Comparison of ENCODE assay signal across 11 cellular contexts in genomic region chr19:32351807-32352630, GRCh38. TPM values are rescaled to one million over a fixed set of nuclear protein-coding genes. Genes with fewer than 3 reads are reported as not detected.
DNase-seq lines count a peak whose midpoint lies in the region; ATAC-seq and TF ChIP-seq lines count a peak whose summit lies in the region.
"Had no signal": no experiment of that assay in that cellular context is flagged by ENCODE, and none has a peak within 500 bp of the region (broad histone marks: within the 10 kb centered on the region; RNA-seq: fewer than 3 reads in every experiment).

No MANE protein-coding gene starts in this region.

- no peak for TF ChIP-seq POLR2A in stomach (IDR thresholded peaks at IDR 0.05)

- H3K36me3 ChIP-seq in SJSA1 (peaks cover 82% of the 10 kb centered on the region), fibroblast of lung (ENCODE audit: control insufficient read depth, insufficient read depth, low read length) (peaks cover 22% of the 10 kb centered on the region), stomach (peaks cover 21 to 71% (median 61%) of the 10 kb centered on the region in 4 donors)

- intact Hi-C loops in stomach (cut with DNase I; ENCODE audit: low total_unique reads), result no loop called here

- peaks cover 25 to 57% of the 10 kb centered on the region in 2 donors for H3K36me3 Mint-ChIP-seq in activated T-cell treated with anti-CD3 and anti-CD28 coated beads, Interleukin-2, amount 50 U/mL, for 72 hours (ENCODE audit: insufficient read depth in 2 of 2)

- H3K79me2 ChIP-seq in fibroblast of lung (ENCODE audit: control insufficient read depth, insufficient read depth, low read length), result peaks cover 46% of the 10 kb centered on the region

- H3K9me3 Mint-ChIP-seq in activated T-cell treated with anti-CD3 and anti-CD28 coated beads, Interleukin-2, amount 50 U/mL, for 72 hours, result no peaks in the 10 kb centered on the region

- H3K27me3 ChIP-seq in SJSA1 (replicated peaks), result no peaks in the 10 kb centered on the region
- no peaks in the 10 kb centered on the region for H3K27me3 ChIP-seq in fibroblast of lung (ENCODE audit: control insufficient read depth, insufficient read depth, low read length)
- no peaks in the 10 kb centered on the region for H3K27me3 ChIP-seq in stomach
- H3K27me3 ChIP-seq: body of pancreas had no signal

- ATAC-seq in activated T-cell treated with anti-CD3 and anti-CD28 coated beads, Interleukin-2, amount 50 U/mL, for 72 hours (replicated peaks in 1 of 2), result no peak
- ATAC-seq in HG02623 (IDR thresholded peaks at IDR 0.05; ENCODE audit: unreplicated experiment), result no peak

- no peak overlapping the region for H3K9ac ChIP-seq in fibroblast of lung (ENCODE audit: insufficient read depth, low read length)

- H3K27ac ChIP-seq in SJSA1, result peak overlapping the region; percentile 75
- peak overlapping the region; percentile 49 for H3K27ac ChIP-seq in fibroblast of lung (ENCODE audit: insufficient read depth, low read length)
- peak overlapping the region in 4 of 5 donors; percentile 13 to 78 (median 39) for H3K27ac ChIP-seq in stomach

- WGBS in stomach, 5 donors, result 55 to 70% (median 61%) methylated on average over 2 of the region's 2 CpGs

- H3K4me1 Mint-ChIP-seq in activated T-cell treated with anti-CD3 and anti-CD28 coated beads, Interleukin-2, amount 50 U/mL, for 72 hours (ENCODE audit: low read depth), result peaks cover 62% of the 10 kb centered on the region

- H3K9me3 ChIP-seq in SJSA1 (replicated peaks) (no peaks in the 10 kb centered on the region), fibroblast of lung (ENCODE audit: control insufficient read depth, insufficient read depth, low read depth, low read length) (no peaks in the 10 kb centered on the region), stomach (no peaks in the 10 kb centered on the region)
- H3K9me3 ChIP-seq: body of pancreas had no signal

- H3K27me3 Mint-ChIP-seq in activated T-cell treated with anti-CD3 and anti-CD28 coated beads, Interleukin-2, amount 50 U/mL, for 72 hours (ENCODE audit: low read depth), result no peaks in the 10 kb centered on the region

- H4K20me1 ChIP-seq in fibroblast of lung (ENCODE audit: control insufficient read depth, extremely low read depth, insufficient read depth, low read length), result peaks cover 1% of the 10 kb centered on the region

- H3K4me2 ChIP-seq in fibroblast of lung (ENCODE audit: extremely low read depth, insufficient read depth, low read length), result peak overlapping the region; percentile 86

- TF ChIP-seq CTCF in fibroblast of lung (conservative IDR thresholded peaks at IDR 0.05 in 1 of 2, IDR thresholded peaks at IDR 0.05 in 1 of 2; ENCODE audit: low read depth in 1 of 2, low read length in 2 of 2), result no peak
- TF ChIP-seq CTCF in stomach (IDR thresholded peaks at IDR 0.05), result no peak

- H3K27ac Mint-ChIP-seq in activated T-cell treated with anti-CD3 and anti-CD28 coated beads, Interleukin-2, amount 50 U/mL, for 72 hours, result peak overlapping the region; percentile 73

- H3K4me3 Mint-ChIP-seq in activated T-cell treated with anti-CD3 and anti-CD28 coated beads, Interleukin-2, amount 50 U/mL, for 72 hours, result peak overlapping the region in 1 of 2 donors; percentile 44

- DNase-seq in activated T-cell treated with anti-CD3 and anti-CD28 coated beads, Interleukin-2, amount 50 U/mL, for 72 hours, result no peak
- no peak for DNase-seq in activated T-cell treated with anti-CD3 and anti-CD28 coated beads, Interleukin-2, amount 50 U/mL, for 1 hour
- DNase-seq in SJSA1 (ENCODE audit: low read depth in 1 of 2, low spot score in 2 of 2) (peak in 1 of 2 experiments; percentile 50), fibroblast of lung (ENCODE audit: low read depth in 2 of 2) (peak; percentile 70 to 72), stomach (no peak), NCI-H1694 (lab: John Stamatoyannopoulos, UW) (no peak), NCI-H1417 treated with DMSO at 0.1 percent for 48 hours (lab: John Stamatoyannopoulos, UW) (no peak)
- DNase-seq: NCI-H146, right cardiac atrium had no signal

- H3K4me1 ChIP-seq in SJSA1 (replicated peaks) (peaks cover 40% of the 10 kb centered on the region), fibroblast of lung (ENCODE audit: control insufficient read depth, extremely low read depth, insufficient read depth, low read length) (peaks cover 26% of the 10 kb centered on the region), stomach (peaks cover 33 to 82% (median 56%) of the 10 kb centered on the region in 4 donors)

- no peak overlapping the region for H3K4me3 ChIP-seq in SJSA1
- H3K4me3 ChIP-seq in fibroblast of lung (replicated peaks in 1 of 4; ENCODE audit: control extremely low read depth in 1 of 4, insufficient read depth in 1 of 4, low read depth in 3 of 4, low read length in 4 of 4), result peak overlapping the region in 3 of 4 experiments; percentile 15 to 25 (median 24)
- no peak overlapping the region for H3K4me3 ChIP-seq in stomach
- H3K4me3 ChIP-seq: body of pancreas had no signal

- no peak for TF ChIP-seq EP300 in stomach (IDR thresholded peaks at IDR 0.05)

- no peak overlapping the region for H2AFZ ChIP-seq in fibroblast of lung (ENCODE audit: low read length)

RNA-seq across cellular contexts. Expression of gene ZNF507, which starts 6.6 kb away (rescaled TPM):
- total RNA-seq in activated T-cell treated with anti-CD3 and anti-CD28 coated beads, Interleukin-2, amount 50 U/mL, for 72 hours, result 10 to 100 TPM; 22.3 to 26.2 TPM
- total RNA-seq in SJSA1 (2014; rRNA removed; shearing (Covaris generic)), result 7.0 and 8.1 TPM in 2 replicates
- total RNA-seq in fibroblast of lung, result 11.3 and 12.1 TPM in 2 replicates
- 15.6 and 17.8 TPM in 2 replicates for polyA plus RNA-seq in fibroblast of lung
- polyA plus RNA-seq in fibroblast of lung (2012), result 7.4 and 7.7 TPM in 2 replicates
- polyA minus RNA-seq in fibroblast of lung (ENCODE audit: low replicate concordance), result 3.2 and 8.2 TPM in 2 replicates
- total RNA-seq in stomach, result 10 to 100 TPM; 14.0 to 76.5 (median 42.2) TPM
- polyA plus RNA-seq in stomach, result 1 to 10 TPM; 2.8 to 5.0 (median 3.2) TPM

RNA-seq across cellular contexts. Expression of gene DPY19L3, which starts 53.6 kb away (rescaled TPM):
- total RNA-seq in activated T-cell treated with anti-CD3 and anti-CD28 coated beads, Interleukin-2, amount 50 U/mL, for 72 hours, result 10 to 100 TPM; 17.3 to 21.0 TPM
- 15.3 and 34.0 TPM in 2 replicates for total RNA-seq in SJSA1 (2014; rRNA removed; shearing (Covaris generic))
- total RNA-seq in fibroblast of lung (17.5 and 18.8 TPM in 2 replicates), stomach (10 to 100 TPM; 10.7 to 79.4 (median 41.3) TPM)
- polyA plus RNA-seq in fibroblast of lung (24.2 and 31.9 TPM in 2 replicates), stomach (1 to 10 TPM; 2.1 to 4.2 (median 3.2) TPM)
- polyA plus RNA-seq in fibroblast of lung (2012), result 11.3 and 15.3 TPM in 2 replicates
- 46.6 and 80.8 TPM in 2 replicates for polyA minus RNA-seq in fibroblast of lung (ENCODE audit: low replicate concordance)

Comparison
In these comparisons a context has a peak if more than half of its experiments do, and no peak if none do; other contexts are left out.
1. DNase-seq: peak in fibroblast of lung (2 of 2); none in activated T-cell treated with anti-CD3 and anti-CD28 coated beads, Interleukin-2, amount 50 U/mL, for 72 hours (0 of 2), activated T-cell treated with anti-CD3 and anti-CD28 coated beads, Interleukin-2, amount 50 U/mL, for 1 hour (single experiment), stomach (single experiment), NCI-H1694 (single experiment) and NCI-H1417 treated with DMSO at 0.1 percent for 48 hours (single experiment).
2. H3K4me3 ChIP-seq: peak in fibroblast of lung (3 of 4); none in SJSA1 (single experiment) and stomach (0 of 4).
3. Peak in every context shown above with its lines, with median percentiles within 50 percentile points of each other: H3K27ac ChIP-seq.